8 cellular contexts compared by ENCODE assay signal in genomic region chr6:31356946-31357466, GRCh38. TPM values are rescaled to one million over a fixed set of nuclear protein-coding genes. Genes with fewer than 3 reads are reported as not detected.
DNase-seq lines count a peak whose midpoint lies in the region; ATAC-seq and TF ChIP-seq lines count a peak whose summit lies in the region.

HLA-B (minus strand) TSS chr6:31357179; CDS start chr6:31357158, 21 bp downstream.

- peaks cover 48% of the 10 kb centered on the region for H3K36me3 Mint-ChIP-seq in activated naive CD8-positive, alpha-beta T cell treated with anti-CD3 and anti-CD28 coated beads, Interleukin-2, amount 10 ng/mL, durations not matched to agents 7 days and 5 days

- H3K79me2 ChIP-seq in osteoblast (ENCODE audit: insufficient read depth, low read length), result peaks cover 16% of the 10 kb centered on the region

- ATAC-seq in GM21447 (IDR thresholded peaks at IDR 0.05; ENCODE audit: unreplicated experiment) (peak; percentile 72), Right ventricle myocardium inferior (peak; percentile 96), thoracic aorta (ENCODE audit: insufficient number of reproducible peaks, low FRiP score, low read depth) (peak; percentile 97)
- peak; percentile 79 for ATAC-seq in activated naive CD8-positive, alpha-beta T cell treated with anti-CD3 and anti-CD28 coated beads, Interleukin-2, amount 10 ng/mL, durations not matched to agents 7 days and 5 days (ENCODE audit: low read depth)

- peak within 1 kb of the TSS; percentile 89 for H3K4me2 ChIP-seq in osteoblast (ENCODE audit: insufficient read depth, low read length)

- H3K36me3 ChIP-seq in HUES6 (ENCODE audit: control insufficient read depth, insufficient read depth, low read length), result no peaks in the 10 kb centered on the region
- H3K36me3 ChIP-seq in osteoblast (ENCODE audit: insufficient read depth, low read length), result peaks cover 21% of the 10 kb centered on the region
- H3K36me3 ChIP-seq in thoracic aorta, result no peaks in the 10 kb centered on the region

- peak within 1 kb of the TSS; percentile 93 for H3K4me3 Mint-ChIP-seq in activated naive CD8-positive, alpha-beta T cell treated with anti-CD3 and anti-CD28 coated beads, Interleukin-2, amount 10 ng/mL, durations not matched to agents 7 days and 5 days

- H3K27me3 ChIP-seq in HUES6 (ENCODE audit: control insufficient read depth, insufficient read depth, low read length) (peaks cover 87% of the 10 kb centered on the region), osteoblast (ENCODE audit: insufficient read depth, low read length) (peaks cover 33% of the 10 kb centered on the region), thoracic aorta (replicated peaks; ENCODE audit: insufficient read depth) (no peaks in the 10 kb centered on the region)

- H3K9ac ChIP-seq in HUES6 (ENCODE audit: low read length), result peak within 1 kb of the TSS; percentile 43

- H4K20me1 ChIP-seq in osteoblast (ENCODE audit: insufficient read depth, low read length), result peaks cover 18% of the 10 kb centered on the region

- H3K27ac ChIP-seq in HUES6 (ENCODE audit: low read depth, low read length), result no peak within 1 kb of the TSS
- peak within 1 kb of the TSS; percentile 45 for H3K27ac ChIP-seq in osteoblast (ENCODE audit: low read depth, low read length)
- H3K27ac ChIP-seq in thoracic aorta, result peak within 1 kb of the TSS; percentile 35 to 86

- H2AFZ ChIP-seq in osteoblast (ENCODE audit: low read length), result peak within 1 kb of the TSS; percentile 99

- H3K9me3 Mint-ChIP-seq in activated naive CD8-positive, alpha-beta T cell treated with anti-CD3 and anti-CD28 coated beads, Interleukin-2, amount 10 ng/mL, durations not matched to agents 7 days and 5 days, result peaks cover 6% of the 10 kb centered on the region

- H3K4me3 ChIP-seq in HUES6 (ENCODE audit: low read depth, low read length) (peak within 1 kb of the TSS; percentile 78), osteoblast (ENCODE audit: insufficient read depth, low read length) (peak within 1 kb of the TSS; percentile 81), thoracic aorta (peak within 1 kb of the TSS; percentile 91)

- H3K9me3 ChIP-seq in HUES6 (ENCODE audit: control insufficient read depth, insufficient read depth, low read depth, low read length) (no peaks in the 10 kb centered on the region), osteoblast (ENCODE audit: low read depth, low read length) (no peaks in the 10 kb centered on the region), thoracic aorta (no peaks in the 10 kb centered on the region)

- POLR2A ChIA-PET in activated naive CD8-positive, alpha-beta T cell treated with anti-CD3 and anti-CD28 coated beads, Interleukin-2, amount 10 ng/mL, durations not matched to agents 7 days and 5 days (lab: Charles Lee), result interaction anchor here (0.9 to 1.3 kb wide), 3 partner anchors 9 to 159 kb away, joined by 3 to 7 read pairs (median 5); no protein-coding TSS in a partner anchor

- DNase-seq in DMS153 (lab: John Stamatoyannopoulos, UW) (peak; percentile 64), SKM-1 (lab: John Stamatoyannopoulos, UW; ENCODE audit: unreplicated experiment) (peak; percentile 74), Right ventricle myocardium inferior (ENCODE audit: missing footprints) (peak; percentile 83), osteoblast (ENCODE audit: insufficient read length, low spot score, missing footprints) (peak; percentile 94), thoracic aorta (ENCODE audit: low spot score) (no peak)
- DNase-seq in activated naive CD8-positive, alpha-beta T cell treated with anti-CD3 and anti-CD28 coated beads, Interleukin-2, amount 10 ng/mL, durations not matched to agents 7 days and 5 days, result peak; percentile 79

- H3K4me1 Mint-ChIP-seq in activated naive CD8-positive, alpha-beta T cell treated with anti-CD3 and anti-CD28 coated beads, Interleukin-2, amount 10 ng/mL, durations not matched to agents 7 days and 5 days, result peaks cover 49% of the 10 kb centered on the region

- H3K27me3 Mint-ChIP-seq in activated naive CD8-positive, alpha-beta T cell treated with anti-CD3 and anti-CD28 coated beads, Interleukin-2, amount 10 ng/mL, durations not matched to agents 7 days and 5 days, result peaks cover 5% of the 10 kb centered on the region

- TF ChIP-seq CTCF in osteoblast (IDR thresholded peaks at IDR 0.05; ENCODE audit: extremely low read depth, low read depth, low read length), result no peak
- TF ChIP-seq CTCF in thoracic aorta (IDR thresholded peaks at IDR 0.05), result no peak

- H3K27ac Mint-ChIP-seq in activated naive CD8-positive, alpha-beta T cell treated with anti-CD3 and anti-CD28 coated beads, Interleukin-2, amount 10 ng/mL, durations not matched to agents 7 days and 5 days, result peak within 1 kb of the TSS; percentile 98

- H3K4me1 ChIP-seq in HUES6 (ENCODE audit: control insufficient read depth, insufficient read depth, low read length), result 0 out of 2 replicates have a peak, but pooled peaks cover 4% of the 10 kb centered on the region
- H3K4me1 ChIP-seq in osteoblast (ENCODE audit: insufficient read depth, low read length), result peaks cover 8% of the 10 kb centered on the region
- H3K4me1 ChIP-seq in thoracic aorta (ENCODE audit: control insufficient read depth in 1 of 2, low read depth in 2 of 2), result peaks cover 0 to 15% of the 10 kb centered on the region in 2 donors

- intact Hi-C loops in Right ventricle myocardium inferior (cut with DNase I), result no loop called here

RNA-seq across cellular contexts. Expression of gene HLA-B, which starts in this region (rescaled TPM):
- total RNA-seq in activated naive CD8-positive, alpha-beta T cell treated with anti-CD3 and anti-CD28 coated beads, Interleukin-2, amount 10 ng/mL, durations not matched to agents 7 days and 5 days, result 1,000 to 10,000 TPM; 5,415 to 5,542 TPM
- total RNA-seq in Right ventricle myocardium inferior, result 465 TPM
- 455 and 510 TPM in 2 replicates for total RNA-seq in osteoblast
- total RNA-seq in thoracic aorta, result 100 to 1,000 TPM; 552 to 852 TPM

Comparison
In these comparisons a context has a peak if more than half of its experiments do, and no peak if none do; other contexts are left out.
1. RNA of gene HLA-B (total RNA-seq): 5,415 to 5,542 TPM in activated naive CD8-positive, alpha-beta T cell treated with anti-CD3 and anti-CD28 coated beads, Interleukin-2, amount 10 ng/mL, durations not matched to agents 7 days and 5 days; 552 to 852 TPM in thoracic aorta, 455 to 510 TPM in osteoblast and 465 TPM in Right ventricle myocardium inferior (single experiment); every median in the first group is over 4 times any median in the second.
2. Peak in every context shown above with its lines, with median percentiles within 50 percentile points of each other: ATAC-seq and H3K4me3 ChIP-seq.